9 cellular contexts compared by ENCODE assay signal in the genomic region with DNA sequence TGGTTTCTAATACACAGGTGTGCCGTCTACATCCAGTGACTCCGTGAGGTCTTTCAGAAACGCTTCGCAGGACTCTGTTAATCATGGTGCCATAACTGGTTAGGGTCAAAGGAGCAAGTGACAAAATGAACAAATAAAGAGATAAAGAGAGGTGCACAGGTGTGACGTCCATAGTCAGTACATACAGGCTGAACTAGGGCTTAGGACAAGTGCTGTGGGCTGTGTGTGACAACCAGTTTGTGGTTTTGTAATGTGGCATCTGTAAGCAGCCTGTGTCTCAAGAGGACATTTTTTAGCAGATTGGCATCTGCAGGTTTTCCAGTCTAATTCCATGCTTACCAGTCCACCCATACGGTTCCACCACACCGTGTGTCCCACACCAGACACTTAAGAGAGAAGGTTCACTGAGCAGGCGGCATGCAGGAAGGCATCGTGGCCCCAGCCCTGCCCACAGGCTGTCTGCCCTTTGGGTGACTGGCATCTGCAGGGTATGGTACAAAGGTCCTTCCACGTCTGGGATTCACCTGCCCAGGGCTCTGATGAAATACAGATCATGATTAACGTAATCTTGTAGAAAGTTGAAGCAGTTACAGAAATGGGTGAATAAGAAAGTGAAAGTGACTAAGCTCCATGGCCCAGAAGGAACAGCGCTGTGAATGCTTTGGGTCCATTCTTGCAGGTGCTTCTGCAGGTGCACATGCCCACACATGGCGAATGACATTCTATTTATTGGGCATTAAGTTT. TPM values are rescaled to one million over a fixed set of nuclear protein-coding genes. Genes with fewer than 3 reads are reported as not detected.
DNase-seq lines count a peak whose midpoint lies in the region; ATAC-seq and TF ChIP-seq lines count a peak whose summit lies in the region.
"Had no signal": no experiment of that assay in that cellular context is flagged by ENCODE, and none has a peak within 500 bp of the region (broad histone marks: within the 10 kb centered on the region; RNA-seq: fewer than 3 reads in every experiment).

No MANE protein-coding gene starts in this region.

- ATAC-seq in GM18505 (IDR thresholded peaks at IDR 0.05; ENCODE audit: unreplicated experiment) (peak; percentile 90), HG03159 (IDR thresholded peaks at IDR 0.05; ENCODE audit: unreplicated experiment) (peak; percentile 89), esophagus mucosa (peak; percentile 39)

- TF ChIP-seq CTCF in GM20000 (IDR thresholded peaks at IDR 0.05; ENCODE audit: extremely low read depth, missing control alignments): no peak

- peak; percentile 60 for DNase-seq in GM20000 (ENCODE audit: low spot score)
- no peak for DNase-seq in anterior cingulate cortex (lab: John Stamatoyannopoulos, UW)
- no peak for DNase-seq in NCI-H2171 (lab: John Stamatoyannopoulos, UW)
- DNase-seq in central memory CD4-positive, alpha-beta T cell: no peak
- DNase-seq in stimulated activated CD4-positive, alpha-beta T cell treated with anti-CD3 and anti-CD28 coated beads, Interleukin-4, amount 100 ng/mL, for 24 hours: no peak
- DNase-seq: NCI-H187 had no signal

- peak; percentile 42 for TF ChIP-seq POLR2A in GM18505 (IDR thresholded peaks at IDR 0.05; ENCODE audit: borderline replicate concordance, extremely low read depth, insufficient read depth, insufficient read length)

RNA-seq across cellular contexts. Expression of a gene that starts 26.9 kb away (rescaled TPM):
- total RNA-seq in esophagus mucosa: 55.7 TPM

RNA-seq across cellular contexts. Expression of a gene that starts 27.3 kb away (rescaled TPM):
- 43.0 TPM for total RNA-seq in esophagus mucosa

RNA-seq across cellular contexts. Expression of a gene that starts 53.1 kb away (rescaled TPM):
- total RNA-seq in esophagus mucosa: 13.0 TPM

Comparison
In these comparisons a context has a peak if more than half of its experiments do, and no peak if none do; other contexts are left out.
1. ATAC-seq: peak in every context shown above with its lines; median percentile 90 in GM18505; 89 in HG03159; 39 in esophagus mucosa.